26 cellular contexts compared by ENCODE assay signal in genomic region chr2:207825033-207825957, GRCh38. TPM values are rescaled to one million over a fixed set of nuclear protein-coding genes. Genes with fewer than 3 reads are reported as not detected.
DNase-seq lines count a peak whose midpoint lies in the region; ATAC-seq and TF ChIP-seq lines count a peak whose summit lies in the region.
"Had no signal": no experiment of that assay in that cellular context is flagged by ENCODE, and none has a peak within 500 bp of the region (broad histone marks: within the 10 kb centered on the region; RNA-seq: fewer than 3 reads in every experiment).

No MANE protein-coding gene starts in this region.

- H3K79me1 ChIP-seq in mesendoderm (ENCODE audit: low read length), result no peaks in the 10 kb centered on the region

- H2AK5ac ChIP-seq in mesendoderm (ENCODE audit: low read length), result no peak overlapping the region

- H3K27me3 ChIP-seq in mesendoderm (ENCODE audit: insufficient read depth, low read length, poor library complexity), result no peaks in the 10 kb centered on the region
- no peaks in the 10 kb centered on the region for H3K27me3 ChIP-seq in skeletal muscle tissue (ENCODE audit: control insufficient read depth in 3 of 3, insufficient read depth in 3 of 3, low read length in 3 of 3)
- no peaks in the 10 kb centered on the region for H3K27me3 ChIP-seq in vagina
- H3K27me3 ChIP-seq: BLaER1 treated with 17β-estradiol and CSF1 and Interleukin-3, amounts not matched to agents 10 nM and 100 nM; gastrocnemius medialis; neutrophil; Peyer's patch; upper lobe of right lung had no signal

- TF ChIP-seq CTCF in vagina (IDR thresholded peaks at IDR 0.05), result no peak

- H3K36me3 ChIP-seq in mesendoderm (ENCODE audit: control insufficient read depth, insufficient read depth, low read length) (no peaks in the 10 kb centered on the region), skeletal muscle tissue (ENCODE audit: control insufficient read depth in 3 of 3, insufficient read depth in 3 of 3, low read length in 3 of 3) (peaks cover 2 to 9% (median 7%) of the 10 kb centered on the region in 3 donors), vagina (peaks cover 0 to 14% of the 10 kb centered on the region in 2 donors)

- in situ Hi-C loops in KBM-7 (cut with MboI; ENCODE audit: low pct_unique_long_range_greater_than_20kb, low sequenced_read_pairs), result no loop called here

- H2BK5ac ChIP-seq in mesendoderm (ENCODE audit: low read length), result no peak overlapping the region

- no peak overlapping the region for H3K27ac ChIP-seq in mesendoderm (ENCODE audit: low read depth, low read length)
- no peak overlapping the region for H3K27ac ChIP-seq in skeletal muscle tissue (ENCODE audit: low read depth, low read length)
- H3K27ac ChIP-seq in vagina, result no peak overlapping the region
- H3K27ac ChIP-seq: BLaER1 treated with 17β-estradiol and CSF1 and Interleukin-3, amounts not matched to agents 10 nM and 100 nM; neutrophil; upper lobe of right lung had no signal

- no peaks in the 10 kb centered on the region for H3K79me2 ChIP-seq in mesendoderm (ENCODE audit: control insufficient read depth, insufficient read depth, low read length)

- no peak for TF ChIP-seq POLR2A in vagina (IDR thresholded peaks at IDR 0.05)

- peak overlapping the region; percentile 46 for H3K56ac ChIP-seq in mesendoderm (ENCODE audit: low read length)

- H3K4ac ChIP-seq in mesendoderm (ENCODE audit: low read depth, low read length), result no peak overlapping the region

- H3K9me3 ChIP-seq in skeletal muscle tissue (ENCODE audit: control insufficient read depth in 3 of 3, low read length in 3 of 3) (no peaks in the 10 kb centered on the region), vagina (no peaks in the 10 kb centered on the region)
- H3K9me3 ChIP-seq: BLaER1 treated with 17β-estradiol and CSF1 and Interleukin-3, amounts not matched to agents 10 nM and 100 nM; gastrocnemius medialis; neutrophil; Peyer's patch; upper lobe of right lung had no signal

- no peak overlapping the region for H2BK15ac ChIP-seq in mesendoderm (replicated peaks; ENCODE audit: low read depth)

- H4K5ac ChIP-seq in mesendoderm (ENCODE audit: low read length), result no peak overlapping the region

- no peak overlapping the region for H2BK120ac ChIP-seq in mesendoderm (ENCODE audit: low read depth, low read length)

- no peak overlapping the region for H3K4me2 ChIP-seq in mesendoderm (ENCODE audit: low read length)
- H3K4me2 ChIP-seq: BLaER1 treated with 17β-estradiol and CSF1 and Interleukin-3, amounts not matched to agents 10 nM and 100 nM had no signal

- H3K23ac ChIP-seq in mesendoderm (ENCODE audit: low read length), result no peak overlapping the region

- H3K9ac ChIP-seq in mesendoderm (ENCODE audit: low read length) (no peak overlapping the region), skeletal muscle tissue (ENCODE audit: low read depth in 1 of 3, low read length in 3 of 3) (peak overlapping the region in 2 of 3 donors; percentile 47 to 54)
- H3K9ac ChIP-seq: BLaER1 treated with 17β-estradiol and CSF1 and Interleukin-3, amounts not matched to agents 10 nM and 100 nM had no signal

- DNase-seq in KBM-7, result peak; percentile 17
- peak; percentile 20 for DNase-seq in globus pallidus (ENCODE audit: low spot score)
- DNase-seq in mesendoderm, result no peak
- DNase-seq in NCI-H1436 treated with DMSO at 0.1 percent for 48 hours (lab: John Stamatoyannopoulos, UW), result no peak
- no peak for DNase-seq in middle frontal gyrus (ENCODE audit: extremely low spot score, low spot score)
- DNase-seq in vagina (ENCODE audit: extremely low spot score in 2 of 2), result no peak
- DNase-seq: ACHN; activated CD8-positive, alpha-beta T cell treated with anti-CD3 and anti-CD28 coated beads for 36 hours; activated naive CD4-positive, alpha-beta T cell treated with Interleukin-2 at 50 U/mL for 16 hours; activated T-cell treated with anti-CD3 and anti-CD28 coated beads, Interleukin-2, amount 50 U/mL, for 1 hour; amniotic stem cell; central memory CD4-positive, alpha-beta T cell; EL; erythroblast; gastrocnemius medialis; kidney glomerular epithelial cell; NCI-H187 treated with DMSO at 0.1 percent for 48 hours; NK-92 treated with Interleukin-12 subunit alpha and Interleukin-12 subunit beta, amount 100 ng/mL, for 24 hours; Peyer's patch; stimulated activated naive CD4-positive, alpha-beta T cell; upper lobe of right lung had no signal

- intact Hi-C loops in vagina (cut with DNase I), result no loop called here

- H3K18ac ChIP-seq in mesendoderm (ENCODE audit: low read length), result no peak overlapping the region

- no peak overlapping the region for H3K4me3 ChIP-seq in mesendoderm (ENCODE audit: low read length)
- H3K4me3 ChIP-seq in skeletal muscle tissue (ENCODE audit: low read length in 3 of 3), result peak overlapping the region in 2 of 3 donors; percentile 25 to 39
- no peak overlapping the region for H3K4me3 ChIP-seq in vagina
- H3K4me3 ChIP-seq: BLaER1 treated with 17β-estradiol and CSF1 and Interleukin-3, amounts not matched to agents 10 nM and 100 nM; Peyer's patch; upper lobe of right lung had no signal

- H4K8ac ChIP-seq in mesendoderm (ENCODE audit: low read depth, low read length), result no peak overlapping the region

- no peak for ATAC-seq in GM19455 (IDR thresholded peaks at IDR 0.05; ENCODE audit: unreplicated experiment)
- ATAC-seq: activated CD8-positive, alpha-beta T cell treated with anti-CD3 and anti-CD28 coated beads for 36 hours; upper lobe of right lung; WTC11 had no signal

- H3K4me1 ChIP-seq in mesendoderm (ENCODE audit: control insufficient read depth, low read depth, low read length) (no peaks in the 10 kb centered on the region), skeletal muscle tissue (ENCODE audit: control insufficient read depth in 3 of 3, insufficient read depth in 3 of 3, low read length in 3 of 3) (peaks cover 13 to 20% (median 15%) of the 10 kb centered on the region in 3 donors), vagina (peaks cover 2% of the 10 kb centered on the region)
- H3K4me1 ChIP-seq: upper lobe of right lung had no signal

- WGBS in mesendoderm (ENCODE audit: extremely low coverage, insufficient coverage, low lambda C conversion rate), result no CpG with 5 or more reads among the region's 17 CpGs

RNA-seq across cellular contexts. Expression of gene FZD5, which starts 55.6 kb away (rescaled TPM):
- 42.5 TPM for polyA plus RNA-seq in mesendoderm (2013, experiment 1 of 2)
- 41.3 TPM for polyA plus RNA-seq in mesendoderm (2013, experiment 2 of 2)
- total RNA-seq in skeletal muscle tissue (1.0 TPM), vagina (9.3 TPM)

Comparison
In these comparisons a context has a peak if more than half of its experiments do, and no peak if none do; other contexts are left out.
1. DNase-seq: peak in KBM-7 (single experiment) and globus pallidus (single experiment); none in mesendoderm (single experiment), NCI-H1436 treated with DMSO at 0.1 percent for 48 hours (single experiment), middle frontal gyrus (single experiment) and vagina (0 of 2).
2. H3K4me3 ChIP-seq: peak in skeletal muscle tissue (2 of 3); none in mesendoderm (single experiment) and vagina (0 of 2).